ENCODE assay signal across 10 cellular contexts in genomic region chr12:113271853-113272561, GRCh38. TPM values are rescaled to one million over a fixed set of nuclear protein-coding genes. Genes with fewer than 3 reads are reported as not detected.
DNase-seq lines count a peak whose midpoint lies in the region; ATAC-seq, FAIRE-seq and TF ChIP-seq lines count a peak whose summit lies in the region.
"Had no signal": no experiment of that assay in that cellular context is flagged by ENCODE, and none has a peak within 500 bp of the region (broad histone marks: within the 10 kb centered on the region; RNA-seq: fewer than 3 reads in every experiment).

No MANE protein-coding gene starts in this region.

- H3K27ac ChIP-seq in left lung: peak overlapping the region; percentile 57 to 70

- no peaks in the 10 kb centered on the region for H3K27me3 Mint-ChIP-seq in activated CD4-positive, alpha-beta memory T cell treated with anti-CD3 and anti-CD28 coated beads for 36 hours
- no peaks in the 10 kb centered on the region for H3K27me3 Mint-ChIP-seq in activated CD4-positive, alpha-beta memory T cell treated with anti-CD3 and anti-CD28 coated beads, Interleukin-2, amount 10 ng/mL, durations not matched to agents 7 days and 5 days
- no peaks in the 10 kb centered on the region for H3K27me3 Mint-ChIP-seq in stimulated activated naive CD8-positive, alpha-beta T cell treated with anti-CD3 and anti-CD28 coated beads, Interleukin-15, amount 100 ng/mL, for 72 hours
- H3K27me3 Mint-ChIP-seq: CD4-positive, CD25-positive, alpha-beta regulatory T cell had no signal

- H3K9me3 Mint-ChIP-seq in activated CD4-positive, alpha-beta memory T cell treated with anti-CD3 and anti-CD28 coated beads for 36 hours: no peaks in the 10 kb centered on the region
- H3K9me3 Mint-ChIP-seq in activated CD4-positive, alpha-beta memory T cell treated with anti-CD3 and anti-CD28 coated beads, Interleukin-2, amount 10 ng/mL, durations not matched to agents 7 days and 5 days: no peaks in the 10 kb centered on the region
- H3K9me3 Mint-ChIP-seq in stimulated activated naive CD8-positive, alpha-beta T cell treated with anti-CD3 and anti-CD28 coated beads, Interleukin-15, amount 100 ng/mL, for 72 hours: no peaks in the 10 kb centered on the region
- H3K9me3 Mint-ChIP-seq: CD4-positive, CD25-positive, alpha-beta regulatory T cell; T-helper 1 cell treated with Interleukin-12 subunit alpha and Interleukin-12 subunit beta and Interleukin-4 antibody, amounts not matched to agents 30 μg/mL and 1 μg/mL, for 36 hours had no signal

- no peak overlapping the region for H3K4me3 ChIP-seq in bronchial epithelial cell (ENCODE audit: low read depth, low read length)
- no peak overlapping the region for H3K4me3 ChIP-seq in left lung

- no peaks in the 10 kb centered on the region for H3K9me3 ChIP-seq in left lung

- peaks cover 33% of the 10 kb centered on the region for H3K36me3 Mint-ChIP-seq in activated CD4-positive, alpha-beta memory T cell treated with anti-CD3 and anti-CD28 coated beads for 36 hours
- H3K36me3 Mint-ChIP-seq in activated CD4-positive, alpha-beta memory T cell treated with anti-CD3 and anti-CD28 coated beads, Interleukin-2, amount 10 ng/mL, durations not matched to agents 7 days and 5 days (ENCODE audit: low read depth): peaks cover 7% of the 10 kb centered on the region

- H3K27me3 ChIP-seq in bronchial epithelial cell (ENCODE audit: control insufficient read depth, insufficient read depth, low read length): no peaks in the 10 kb centered on the region
- H3K27me3 ChIP-seq in left lung: no peaks in the 10 kb centered on the region

- CTCF ChIA-PET in activated CD4-positive, alpha-beta memory T cell treated with anti-CD3 and anti-CD28 coated beads for 36 hours (lab: Charles Lee): no interaction called here
- CTCF ChIA-PET in activated CD4-positive, alpha-beta memory T cell treated with anti-CD3 and anti-CD28 coated beads, Interleukin-2, amount 10 ng/mL, durations not matched to agents 7 days and 5 days (lab: Charles Lee): no interaction called here

- peaks cover 10% of the 10 kb centered on the region for H3K4me1 Mint-ChIP-seq in activated CD4-positive, alpha-beta memory T cell treated with anti-CD3 and anti-CD28 coated beads for 36 hours (ENCODE audit: low read depth)
- H3K4me1 Mint-ChIP-seq in activated CD4-positive, alpha-beta memory T cell treated with anti-CD3 and anti-CD28 coated beads, Interleukin-2, amount 10 ng/mL, durations not matched to agents 7 days and 5 days: peaks cover 2% of the 10 kb centered on the region
- H3K4me1 Mint-ChIP-seq in stimulated activated naive CD8-positive, alpha-beta T cell treated with anti-CD3 and anti-CD28 coated beads, Interleukin-15, amount 100 ng/mL, for 72 hours: peaks cover 21% of the 10 kb centered on the region

- peaks cover 16 to 25% of the 10 kb centered on the region in 2 donors for H3K4me1 ChIP-seq in left lung

- H3K36me3 ChIP-seq in bronchial epithelial cell (ENCODE audit: control insufficient read depth, insufficient read depth, low read length) (peaks cover 3% of the 10 kb centered on the region), left lung (peaks cover 0 to 85% of the 10 kb centered on the region in 2 donors)

- intact Hi-C loops in activated CD4-positive, alpha-beta memory T cell treated with anti-CD3 and anti-CD28 coated beads for 36 hours (cut with micrococcal nuclease): no loop called here
- intact Hi-C loops in left lung (cut with DNase I): no loop called here

- POLR2A ChIA-PET in activated CD4-positive, alpha-beta memory T cell treated with anti-CD3 and anti-CD28 coated beads for 36 hours (lab: Charles Lee): no interaction called here
- POLR2A ChIA-PET in activated CD4-positive, alpha-beta memory T cell treated with anti-CD3 and anti-CD28 coated beads, Interleukin-2, amount 10 ng/mL, durations not matched to agents 7 days and 5 days (lab: Charles Lee): no interaction called here

- FAIRE-seq in bronchial epithelial cell (lab: Jason Lieb, UNC): no peak

- H3K4me3 Mint-ChIP-seq in activated CD4-positive, alpha-beta memory T cell treated with anti-CD3 and anti-CD28 coated beads for 36 hours: no peak overlapping the region
- H3K4me3 Mint-ChIP-seq in activated CD4-positive, alpha-beta memory T cell treated with anti-CD3 and anti-CD28 coated beads, Interleukin-2, amount 10 ng/mL, durations not matched to agents 7 days and 5 days: no peak overlapping the region
- H3K4me3 Mint-ChIP-seq in stimulated activated naive CD8-positive, alpha-beta T cell treated with anti-CD3 and anti-CD28 coated beads, Interleukin-15, amount 100 ng/mL, for 72 hours: no peak overlapping the region
- H3K4me3 Mint-ChIP-seq: CD4-positive, CD25-positive, alpha-beta regulatory T cell; T-helper 1 cell treated with Interleukin-12 subunit alpha and Interleukin-12 subunit beta and Interleukin-4 antibody, amounts not matched to agents 30 μg/mL and 1 μg/mL, for 36 hours had no signal

- no peak overlapping the region for H3K27ac Mint-ChIP-seq in activated CD4-positive, alpha-beta memory T cell treated with anti-CD3 and anti-CD28 coated beads for 36 hours
- H3K27ac Mint-ChIP-seq in activated CD4-positive, alpha-beta memory T cell treated with anti-CD3 and anti-CD28 coated beads, Interleukin-2, amount 10 ng/mL, durations not matched to agents 7 days and 5 days: no peak overlapping the region
- no peak overlapping the region for H3K27ac Mint-ChIP-seq in stimulated activated naive CD8-positive, alpha-beta T cell treated with anti-CD3 and anti-CD28 coated beads, Interleukin-15, amount 100 ng/mL, for 72 hours
- H3K27ac Mint-ChIP-seq: CD4-positive, CD25-positive, alpha-beta regulatory T cell; T-helper 1 cell treated with Interleukin-12 subunit alpha and Interleukin-12 subunit beta and Interleukin-4 antibody, amounts not matched to agents 30 μg/mL and 1 μg/mL, for 36 hours had no signal

- DNase-seq in activated CD4-positive, alpha-beta memory T cell treated with anti-CD3 and anti-CD28 coated beads for 36 hours: peak; percentile 62
- DNase-seq in activated CD4-positive, alpha-beta memory T cell treated with anti-CD3 and anti-CD28 coated beads, Interleukin-2, amount 10 ng/mL, durations not matched to agents 7 days and 5 days: no peak
- DNase-seq in bronchial epithelial cell (ENCODE audit: low read depth): peak; percentile 71
- DNase-seq in left lung: peak in 1 of 2 donors; percentile 82
- DNase-seq in stimulated activated naive CD8-positive, alpha-beta T cell treated with anti-CD3 and anti-CD28 coated beads, Interleukin-15, amount 100 ng/mL, for 72 hours: no peak
- no peak for DNase-seq in NCI-H146 (lab: John Stamatoyannopoulos, UW)
- DNase-seq in NCI-H1436 (lab: John Stamatoyannopoulos, UW): no peak
- DNase-seq: CD4-positive, CD25-positive, alpha-beta regulatory T cell had no signal

- peak; percentile 91 for ATAC-seq in left lung
- ATAC-seq in stimulated activated naive CD8-positive, alpha-beta T cell treated with anti-CD3 and anti-CD28 coated beads, Interleukin-15, amount 100 ng/mL, for 72 hours: peak; percentile 67
- ATAC-seq in HG03521 (IDR thresholded peaks at IDR 0.05; ENCODE audit: unreplicated experiment): no peak

- no peak for TF ChIP-seq CTCF in bronchial epithelial cell (IDR thresholded peaks at IDR 0.05; ENCODE audit: insufficient read depth, low read length, severe bottlenecking)
- no peak for TF ChIP-seq CTCF in left lung (IDR thresholded peaks at IDR 0.05)

RNA-seq across cellular contexts. Expression of gene TPCN1, which starts 50.7 kb away (rescaled TPM):
- total RNA-seq in activated CD4-positive, alpha-beta memory T cell treated with anti-CD3 and anti-CD28 coated beads for 36 hours: 10 to 100 TPM; 44.0 to 51.6 TPM
- 10 to 100 TPM; 18.3 to 19.2 TPM for total RNA-seq in activated CD4-positive, alpha-beta memory T cell treated with anti-CD3 and anti-CD28 coated beads, Interleukin-2, amount 10 ng/mL, durations not matched to agents 7 days and 5 days
- 9.0 and 11.3 TPM in 2 replicates for total RNA-seq in bronchial epithelial cell
- total RNA-seq in left lung: 10 to 100 TPM; 39.6 to 54.1 TPM

Comparison
In these comparisons a context has a peak if more than half of its experiments do, and no peak if none do; other contexts are left out.
1. DNase-seq: peak in activated CD4-positive, alpha-beta memory T cell treated with anti-CD3 and anti-CD28 coated beads for 36 hours (single experiment) and bronchial epithelial cell (single experiment); none in activated CD4-positive, alpha-beta memory T cell treated with anti-CD3 and anti-CD28 coated beads, Interleukin-2, amount 10 ng/mL, durations not matched to agents 7 days and 5 days (single experiment), stimulated activated naive CD8-positive, alpha-beta T cell treated with anti-CD3 and anti-CD28 coated beads, Interleukin-15, amount 100 ng/mL, for 72 hours (0 of 2), NCI-H146 (single experiment) and NCI-H1436 (single experiment).